1 cellular context compared by ENCODE assay signal in genomic region chr12:50110762-50111416, GRCh38.
A peak's percentile ranks its signal among the peaks of the same experiment; 100 is the strongest.
TF ChIP-seq lines count a peak whose summit lies in the region.

No MANE protein-coding gene starts in this region.

TF ChIP-seq in HepG2, 621 proteins besides CTCF, POLR2A, EP300 and RAD21 (continued from another document):
- no peak for TF ChIP-seq ZBTB40 (IDR thresholded peaks at IDR 0.05)
- TF ChIP-seq ZBTB40 (CRISPR knock-in tag; IDR thresholded peaks at IDR 0.05) = no peak
- TF ChIP-seq ZMAT5 (CRISPR knock-in tag; IDR thresholded peaks at IDR 0.05; ENCODE audit: borderline replicate concordance, low read depth) = no peak
- no peak for TF ChIP-seq POLR2AphosphoS5 (IDR thresholded peaks at IDR 0.05; ENCODE audit: low read depth, low read length)
- no peak for TF ChIP-seq ZNF615 (CRISPR knock-in tag; IDR thresholded peaks at IDR 0.05; ENCODE audit: borderline replicate concordance)
- TF ChIP-seq HNRNPL (IDR thresholded peaks at IDR 0.05; ENCODE audit: low read depth, low read length) = peak; percentile 92
- TF ChIP-seq ZFP36L1 (CRISPR knock-in tag; IDR thresholded peaks at IDR 0.05) = 0 out of 2 replicates have a peak, but pooled peaks have one; percentile 14
- no peak for TF ChIP-seq ZNF329 (CRISPR knock-in tag; IDR thresholded peaks at IDR 0.05; ENCODE audit: low read depth)
- TF ChIP-seq ZNF510 (CRISPR knock-in tag; IDR thresholded peaks at IDR 0.05; ENCODE audit: low read depth) = no peak
- TF ChIP-seq MAX (IDR thresholded peaks at IDR 0.05) = no peak
- no peak for TF ChIP-seq HNF4G (IDR thresholded peaks at IDR 0.05; ENCODE audit: borderline replicate concordance, low read depth, low read length)
- no peak for TF ChIP-seq HNF4G (CRISPR knock-in tag; IDR thresholded peaks at IDR 0.05; ENCODE audit: borderline replicate concordance, low read depth)
- no peak for TF ChIP-seq ZNF44 (CRISPR knock-in tag; IDR thresholded peaks at IDR 0.05)
- no peak for TF ChIP-seq ZNF225 (CRISPR knock-in tag; IDR thresholded peaks at IDR 0.05)
- no peak for TF ChIP-seq ZNF782 (CRISPR knock-in tag; IDR thresholded peaks at IDR 0.05; ENCODE audit: borderline replicate concordance)
- TF ChIP-seq MXD3 (CRISPR knock-in tag; IDR thresholded peaks at IDR 0.05) = peak; percentile 40; the same call in 1 of the 2 replicates
- TF ChIP-seq HNF1B (CRISPR knock-in tag; IDR thresholded peaks at IDR 0.05) = 0 out of 2 replicates have a peak, but pooled peaks have one; percentile 3
- TF ChIP-seq GTF3A (CRISPR knock-in tag; conservative IDR thresholded peaks at IDR 0.05) = no peak
- TF ChIP-seq UBTF (CRISPR knock-in tag; IDR thresholded peaks at IDR 0.05) = no peak
- no peak for TF ChIP-seq ZNF768 (CRISPR knock-in tag; IDR thresholded peaks at IDR 0.05)
